ENCODE assay signal across 8 cellular contexts in the genomic region with DNA sequence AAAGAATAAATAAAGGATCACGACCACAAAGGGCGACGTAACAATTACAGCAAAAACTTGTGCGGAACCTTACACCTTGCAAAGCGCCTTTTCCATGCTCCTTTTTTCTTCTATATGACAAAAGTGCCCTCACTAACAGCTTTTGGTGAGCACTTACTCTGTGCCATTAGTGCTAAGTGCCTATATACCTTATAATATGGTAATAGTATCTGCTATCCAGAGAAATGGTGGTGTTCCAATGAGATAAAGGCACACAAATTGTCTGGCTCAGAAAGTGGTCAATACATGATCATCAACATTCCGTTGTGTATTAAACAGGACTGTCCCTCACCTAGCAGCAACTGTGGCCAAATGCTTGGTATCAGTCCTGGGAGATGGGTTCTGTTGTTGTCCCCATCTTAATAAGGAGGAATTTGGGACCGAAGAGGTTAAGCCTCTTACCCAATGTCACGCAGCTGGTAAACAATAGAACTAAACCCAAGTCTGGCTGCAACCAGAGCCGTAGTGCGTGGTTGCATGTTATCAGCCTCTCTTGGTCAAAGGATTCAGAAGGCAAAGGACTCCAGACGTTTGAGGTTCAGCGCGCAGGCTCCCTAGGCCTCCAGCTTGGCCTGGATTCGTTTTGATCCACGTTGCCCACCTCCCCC. TPM values are rescaled to one million over a fixed set of nuclear protein-coding genes. Genes with fewer than 3 reads are reported as not detected.
DNase-seq lines count a peak whose midpoint lies in the region; ATAC-seq and TF ChIP-seq lines count a peak whose summit lies in the region.

No MANE protein-coding gene starts in this region.

- no peaks in the 10 kb centered on the region for H3K9me3 Mint-ChIP-seq in activated B cell treated with CpG ODN at 0.5 μM for 24 hours

- DNase-seq in activated B cell treated with CpG ODN at 0.5 μM for 24 hours, result no peak
- DNase-seq in mesenteric fat pad (ENCODE audit: low spot score), result no peak
- no peak for DNase-seq in hippocampal formation (lab: John Stamatoyannopoulos, UW)
- no peak for DNase-seq in A172 (ENCODE audit: low spot score)

- peaks cover 13% of the 10 kb centered on the region for H3K4me1 Mint-ChIP-seq in activated B cell treated with CpG ODN at 0.5 μM for 24 hours

- peak overlapping the region; percentile 91 for H3K27ac Mint-ChIP-seq in activated B cell treated with CpG ODN at 0.5 μM for 24 hours

- H3K36me3 Mint-ChIP-seq in activated B cell treated with CpG ODN at 0.5 μM for 24 hours (ENCODE audit: low read depth), result peaks cover 39% of the 10 kb centered on the region

- 41 to 46% methylated on average over 13 to 14 of the region's 15 CpGs for WGBS in mesodermal cell (ENCODE audit: insufficient coverage in 2 of 2), 2 experiments

- no peaks in the 10 kb centered on the region for H3K9me3 ChIP-seq in mesodermal cell (ENCODE audit: control insufficient read depth, low read length)

- H3K27ac ChIP-seq in C4-2B (peak overlapping the region; percentile 92; the same call in 1 of the 2 replicates), mesodermal cell (ENCODE audit: low read depth, low read length, severe bottlenecking) (peak overlapping the region; percentile 84)

- CTCF ChIA-PET in activated B cell treated with CpG ODN at 0.5 μM for 24 hours (lab: Charles Lee), result interaction anchor here (0.8 to 2.4 kb wide), 24 partner anchors 19 to 521 kb away, joined by 3 to 45 read pairs (median 6); a partner anchor contains a TSS

- peaks cover 6% of the 10 kb centered on the region for H3K4me1 ChIP-seq in mesodermal cell (ENCODE audit: control insufficient read depth, insufficient read depth, low read length, poor library complexity, severe bottlenecking)

- TF ChIP-seq CTCF in C4-2B (conservative IDR thresholded peaks at IDR 0.05), result peak; percentile 39
- no peak for TF ChIP-seq CTCF in activated B cell treated with CpG ODN at 0.5 μM for 24 hours (IDR thresholded peaks at IDR 0.05)

- ATAC-seq in GM21576 (IDR thresholded peaks at IDR 0.05; ENCODE audit: unreplicated experiment) (peak; percentile 15), activated B cell treated with CpG ODN at 0.5 μM for 24 hours (ENCODE audit: low read depth) (no peak), HG03521 (IDR thresholded peaks at IDR 0.05; ENCODE audit: unreplicated experiment) (no peak)

- H3K27me3 Mint-ChIP-seq in activated B cell treated with CpG ODN at 0.5 μM for 24 hours, result no peaks in the 10 kb centered on the region

- intact Hi-C loops in activated B cell treated with CpG ODN at 0.5 μM for 24 hours (cut with micrococcal nuclease), result loop anchor here (1.0 to 2.0 kb wide), 8 partner anchors 36 to 511 kb away; a partner anchor contains a TSS

- peak overlapping the region; percentile 83 for H3K4me3 Mint-ChIP-seq in activated B cell treated with CpG ODN at 0.5 μM for 24 hours

- POLR2A ChIA-PET in activated B cell treated with CpG ODN at 0.5 μM for 24 hours (lab: Charles Lee), result interaction anchor here (0.6 to 2.4 kb wide), 20 partner anchors 10 to 821 kb away, joined by 3 to 24 read pairs (median 8); a partner anchor contains a TSS

- peaks cover 15% of the 10 kb centered on the region for H3K36me3 ChIP-seq in mesodermal cell (ENCODE audit: control insufficient read depth, insufficient read depth, low read length)

- no peak overlapping the region for H3K4me3 ChIP-seq in mesodermal cell (ENCODE audit: extremely low read depth, insufficient read depth, low read length, poor library complexity, severe bottlenecking)

RNA-seq across cellular contexts. Expression of a gene that starts 0.6 kb away (rescaled TPM):
- total RNA-seq in activated B cell treated with CpG ODN at 0.5 μM for 24 hours (13.8 and 15.1 TPM in 2 replicates), mesenteric fat pad (8.6 TPM)
- 20.5 TPM for polyA plus RNA-seq in mesodermal cell (2013, experiment 1 of 2)
- polyA plus RNA-seq in mesodermal cell (2013, experiment 2 of 2), result 17.4 TPM
- total RNA-seq in A172 (2014; rRNA removed; shearing (Covaris generic)), result 12.7 and 16.3 TPM in 2 replicates

RNA-seq across cellular contexts. Expression of a gene that starts 19.8 kb away (rescaled TPM):
- total RNA-seq in activated B cell treated with CpG ODN at 0.5 μM for 24 hours (not detected in 2 replicates), mesenteric fat pad (not detected)
- not detected for polyA plus RNA-seq in mesodermal cell (2013, experiment 1 of 2)
- not detected for polyA plus RNA-seq in mesodermal cell (2013, experiment 2 of 2)
- 0.05 and 0.07 TPM in 2 replicates for total RNA-seq in A172 (2014; rRNA removed; shearing (Covaris generic))

RNA-seq across cellular contexts. Expression of a gene that starts 20.2 kb away (rescaled TPM):
- total RNA-seq in activated B cell treated with CpG ODN at 0.5 μM for 24 hours (12.7 and 13.8 TPM in 2 replicates), mesenteric fat pad (21.3 TPM)
- polyA plus RNA-seq in mesodermal cell (2013, experiment 1 of 2), result 8.6 TPM
- polyA plus RNA-seq in mesodermal cell (2013, experiment 2 of 2), result 8.5 TPM
- 43.8 and 55.8 TPM in 2 replicates for total RNA-seq in A172 (2014; rRNA removed; shearing (Covaris generic))

RNA-seq across cellular contexts. Expression of a gene that starts 28.9 kb away (rescaled TPM):
- total RNA-seq in activated B cell treated with CpG ODN at 0.5 μM for 24 hours (not detected in 2 replicates), mesenteric fat pad (0.19 TPM)
- 0.11 TPM for polyA plus RNA-seq in mesodermal cell (2013, experiment 1 of 2)
- polyA plus RNA-seq in mesodermal cell (2013, experiment 2 of 2), result not detected
- not detected in 2 replicates for total RNA-seq in A172 (2014; rRNA removed; shearing (Covaris generic))

RNA-seq across cellular contexts. Expression of a gene that starts 42.8 kb away (rescaled TPM):
- total RNA-seq in activated B cell treated with CpG ODN at 0.5 μM for 24 hours (49.2 and 51.8 TPM in 2 replicates), mesenteric fat pad (28.1 TPM)
- polyA plus RNA-seq in mesodermal cell (2013, experiment 1 of 2), result 24.8 TPM
- 17.4 TPM for polyA plus RNA-seq in mesodermal cell (2013, experiment 2 of 2)
- total RNA-seq in A172 (2014; rRNA removed; shearing (Covaris generic)), result 1.7 and 2.1 TPM in 2 replicates
